ENCODE assay signal across 17 cellular contexts in the genomic region with DNA sequence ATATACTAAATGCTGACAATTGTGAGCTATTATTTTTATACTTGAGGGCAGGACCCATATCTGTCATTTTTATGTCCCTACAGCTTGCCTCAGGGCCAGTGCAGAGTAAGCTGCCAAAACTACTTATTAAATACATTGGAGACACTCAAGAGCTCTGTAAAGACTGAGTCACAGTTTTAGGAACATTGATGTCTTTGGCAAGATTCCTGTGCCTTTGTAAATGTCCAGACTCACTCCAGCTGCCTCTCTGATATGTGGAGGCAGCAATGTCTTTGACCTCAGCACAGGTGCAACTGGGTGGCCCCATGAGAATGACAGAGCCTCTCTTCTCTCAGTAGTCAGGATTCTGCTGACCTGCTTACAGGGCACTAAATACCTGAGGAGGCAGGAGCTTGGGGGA.
DNase-seq lines count a peak whose midpoint lies in the region; ATAC-seq and TF ChIP-seq lines count a peak whose summit lies in the region.
"Had no signal": no experiment of that assay in that cellular context is flagged by ENCODE, and none has a peak within 500 bp of the region (broad histone marks: within the 10 kb centered on the region; RNA-seq: fewer than 3 reads in every experiment).

No MANE protein-coding gene starts in this region.

- no peaks in the 10 kb centered on the region; the same call in 1 of the 2 replicates for H3K27me3 Mint-ChIP-seq in HFFc6 (ENCODE audit: insufficient read depth)
- peaks cover 0 to 20% of the 10 kb centered on the region in 2 donors for H3K27me3 Mint-ChIP-seq in T-cell
- peaks cover 4% of the 10 kb centered on the region for H3K27me3 Mint-ChIP-seq in CD8-positive, alpha-beta T cell (ENCODE audit: low read depth)
- H3K27me3 Mint-ChIP-seq: activated CD4-positive, alpha-beta T cell treated with anti-CD3 and anti-CD28 coated beads, Interleukin-2, amount 10 ng/mL, durations not matched to agents 7 days and 5 days; activated naive CD4-positive, alpha-beta T cell treated with anti-CD3 and anti-CD28 coated beads, Interleukin-2, amount 10 ng/mL, durations not matched to agents 7 days and 5 days had no signal

- no peak for TF ChIP-seq CTCF in parathyroid adenoma (IDR thresholded peaks at IDR 0.05)
- TF ChIP-seq CTCF in HFFc6 (IDR thresholded peaks at IDR 0.05): no peak
- TF ChIP-seq CTCF in CD8-positive, alpha-beta T cell (IDR thresholded peaks at IDR 0.05): no peak

- H3K36me3 Mint-ChIP-seq in HFFc6 (ENCODE audit: low read depth): no peaks in the 10 kb centered on the region
- H3K36me3 Mint-ChIP-seq in T-cell: no peaks in the 10 kb centered on the region
- no peaks in the 10 kb centered on the region for H3K36me3 Mint-ChIP-seq in CD8-positive, alpha-beta T cell
- H3K36me3 Mint-ChIP-seq: activated naive CD4-positive, alpha-beta T cell treated with anti-CD3 and anti-CD28 coated beads, Interleukin-2, amount 10 ng/mL, durations not matched to agents 7 days and 5 days had no signal

- H3K9ac ChIP-seq in parathyroid adenoma: no peak overlapping the region

- no peak overlapping the region for H3K4me3 ChIP-seq in parathyroid adenoma (ENCODE audit: low read depth, low read length)
- no peak overlapping the region for H3K4me3 ChIP-seq in CD8-positive, alpha-beta T cell (ENCODE audit: low read depth, low read length)
- H3K4me3 ChIP-seq: GM12878 had no signal

- intact Hi-C loops in CD8-positive, alpha-beta T cell (cut with DNase I, micrococcal nuclease): loop anchor here in 1 of 2 experiments (10.0 kb wide), 1 partner anchor 57 kb away; no protein-coding TSS in a partner anchor

- H3K27ac Mint-ChIP-seq in HFFc6: no peak overlapping the region
- H3K27ac Mint-ChIP-seq in T-cell: no peak overlapping the region
- no peak overlapping the region for H3K27ac Mint-ChIP-seq in CD8-positive, alpha-beta T cell
- H3K27ac Mint-ChIP-seq: activated CD4-positive, alpha-beta T cell treated with anti-CD3 and anti-CD28 coated beads, Interleukin-2, amount 10 ng/mL, durations not matched to agents 7 days and 5 days; activated naive CD4-positive, alpha-beta T cell treated with anti-CD3 and anti-CD28 coated beads, Interleukin-2, amount 10 ng/mL, durations not matched to agents 7 days and 5 days had no signal

- H2AFZ ChIP-seq in parathyroid adenoma: peak overlapping the region; percentile 48

- H3K9me3 Mint-ChIP-seq in HFFc6: peaks cover 50% of the 10 kb centered on the region
- peaks cover 0 to 3% (median 0%) of the 10 kb centered on the region in 3 donors for H3K9me3 Mint-ChIP-seq in T-cell
- no peaks in the 10 kb centered on the region for H3K9me3 Mint-ChIP-seq in CD8-positive, alpha-beta T cell
- H3K9me3 Mint-ChIP-seq: activated CD4-positive, alpha-beta T cell treated with anti-CD3 and anti-CD28 coated beads, Interleukin-2, amount 10 ng/mL, durations not matched to agents 7 days and 5 days; activated naive CD4-positive, alpha-beta T cell treated with anti-CD3 and anti-CD28 coated beads, Interleukin-2, amount 10 ng/mL, durations not matched to agents 7 days and 5 days had no signal

- no peaks in the 10 kb centered on the region for H3K36me3 ChIP-seq in parathyroid adenoma (ENCODE audit: control insufficient read depth, insufficient read depth, low read length)
- no peaks in the 10 kb centered on the region for H3K36me3 ChIP-seq in CD8-positive, alpha-beta T cell (ENCODE audit: insufficient read depth, low read length)

- DNase-seq in DMS79 treated with DMSO at 0.1 percent for 48 hours (lab: John Stamatoyannopoulos, UW): peak; percentile 36
- DNase-seq in NCI-H1105 (lab: John Stamatoyannopoulos, UW): peak; percentile 13
- peak; percentile 20 for DNase-seq in fibroblast of gingiva (ENCODE audit: low read depth)
- no peak for DNase-seq in HFFc6
- DNase-seq in effector CD8-positive, alpha-beta T cell (lab: John Stamatoyannopoulos, UW): no peak
- DNase-seq in T-cell: no peak
- no peak for DNase-seq in CD8-positive, alpha-beta T cell
- DNase-seq: activated CD4-positive, alpha-beta T cell treated with anti-CD3 and anti-CD28 coated beads, Interleukin-2, amount 10 ng/mL, durations not matched to agents 7 days and 5 days; activated naive CD4-positive, alpha-beta T cell treated with anti-CD3 and anti-CD28 coated beads, Interleukin-2, amount 10 ng/mL, durations not matched to agents 7 days and 5 days; KBM-7; left colon; NCI-H1436 treated with DMSO at 0.1 percent for 48 hours; SIG-M5; stimulated activated CD4-positive, alpha-beta T cell treated with anti-CD3 and anti-CD28 coated beads, Interleukin-12 subunit alpha, Interleukin-12 subunit beta, amount 100 ng/mL, for 4 hours; stimulated activated naive CD4-positive, alpha-beta T cell treated with Interleukin-2 at 50 U/mL for 16 hours had no signal

- ATAC-seq in T-cell (replicated peaks in 1 of 4): no peak
- ATAC-seq in CD8-positive, alpha-beta T cell: no peak
- ATAC-seq: GM12878, left colon had no signal

- H3K79me2 ChIP-seq in parathyroid adenoma: no peaks in the 10 kb centered on the region

- H3K27me3 ChIP-seq in parathyroid adenoma (ENCODE audit: control insufficient read depth, insufficient read depth, low read length): no peaks in the 10 kb centered on the region
- H3K27me3 ChIP-seq in CD8-positive, alpha-beta T cell (ENCODE audit: insufficient read depth, low read length): no peaks in the 10 kb centered on the region

- POLR2A ChIA-PET in T-cell (lab: Charles Lee): no interaction called here
- POLR2A ChIA-PET in CD8-positive, alpha-beta T cell (lab: Charles Lee): no interaction called here

- H3K4me1 ChIP-seq in parathyroid adenoma: peaks cover 7% of the 10 kb centered on the region
- H3K4me1 ChIP-seq in CD8-positive, alpha-beta T cell (ENCODE audit: insufficient read depth, low read length): no peaks in the 10 kb centered on the region

- H3K4me3 Mint-ChIP-seq in HFFc6 (no peak overlapping the region), T-cell (no peak overlapping the region)
- H3K4me3 Mint-ChIP-seq in CD8-positive, alpha-beta T cell: no peak overlapping the region
- H3K4me3 Mint-ChIP-seq: activated CD4-positive, alpha-beta T cell treated with anti-CD3 and anti-CD28 coated beads, Interleukin-2, amount 10 ng/mL, durations not matched to agents 7 days and 5 days; activated naive CD4-positive, alpha-beta T cell treated with anti-CD3 and anti-CD28 coated beads, Interleukin-2, amount 10 ng/mL, durations not matched to agents 7 days and 5 days had no signal

- H3K27ac ChIP-seq in parathyroid adenoma: peak overlapping the region; percentile 8
- no peak overlapping the region for H3K27ac ChIP-seq in CD8-positive, alpha-beta T cell (ENCODE audit: low read depth, low read length)

- H3K4me2 ChIP-seq in parathyroid adenoma (ENCODE audit: low read length): no peak overlapping the region

- CTCF ChIA-PET in T-cell (lab: Charles Lee): no interaction called here
- CTCF ChIA-PET in CD8-positive, alpha-beta T cell (lab: Charles Lee): interaction anchor here (0.6 kb wide), 1 partner anchor 209 kb away, joined by 4 read pairs; no protein-coding TSS in a partner anchor

- H3K9me3 ChIP-seq in parathyroid adenoma (ENCODE audit: control insufficient read depth, low read length): no peaks in the 10 kb centered on the region
- no peaks in the 10 kb centered on the region for H3K9me3 ChIP-seq in CD8-positive, alpha-beta T cell (ENCODE audit: low read length)

- H3K4me1 Mint-ChIP-seq in HFFc6 (ENCODE audit: low read depth) (no peaks in the 10 kb centered on the region), T-cell (no peaks in the 10 kb centered on the region)
- H3K4me1 Mint-ChIP-seq in CD8-positive, alpha-beta T cell (ENCODE audit: low read depth): no peaks in the 10 kb centered on the region
- H3K4me1 Mint-ChIP-seq: activated CD4-positive, alpha-beta T cell treated with anti-CD3 and anti-CD28 coated beads, Interleukin-2, amount 10 ng/mL, durations not matched to agents 7 days and 5 days; activated naive CD4-positive, alpha-beta T cell treated with anti-CD3 and anti-CD28 coated beads, Interleukin-2, amount 10 ng/mL, durations not matched to agents 7 days and 5 days had no signal

Comparison
In these comparisons a context has a peak if more than half of its experiments do, and no peak if none do; other contexts are left out.
1. DNase-seq: peak in DMS79 treated with DMSO at 0.1 percent for 48 hours (single experiment), NCI-H1105 (single experiment) and fibroblast of gingiva (single experiment); none in HFFc6 (single experiment), effector CD8-positive, alpha-beta T cell (single experiment), T-cell (0 of 34) and CD8-positive, alpha-beta T cell (0 of 7).